23 cellular contexts compared by ENCODE assay signal in the genomic region with DNA sequence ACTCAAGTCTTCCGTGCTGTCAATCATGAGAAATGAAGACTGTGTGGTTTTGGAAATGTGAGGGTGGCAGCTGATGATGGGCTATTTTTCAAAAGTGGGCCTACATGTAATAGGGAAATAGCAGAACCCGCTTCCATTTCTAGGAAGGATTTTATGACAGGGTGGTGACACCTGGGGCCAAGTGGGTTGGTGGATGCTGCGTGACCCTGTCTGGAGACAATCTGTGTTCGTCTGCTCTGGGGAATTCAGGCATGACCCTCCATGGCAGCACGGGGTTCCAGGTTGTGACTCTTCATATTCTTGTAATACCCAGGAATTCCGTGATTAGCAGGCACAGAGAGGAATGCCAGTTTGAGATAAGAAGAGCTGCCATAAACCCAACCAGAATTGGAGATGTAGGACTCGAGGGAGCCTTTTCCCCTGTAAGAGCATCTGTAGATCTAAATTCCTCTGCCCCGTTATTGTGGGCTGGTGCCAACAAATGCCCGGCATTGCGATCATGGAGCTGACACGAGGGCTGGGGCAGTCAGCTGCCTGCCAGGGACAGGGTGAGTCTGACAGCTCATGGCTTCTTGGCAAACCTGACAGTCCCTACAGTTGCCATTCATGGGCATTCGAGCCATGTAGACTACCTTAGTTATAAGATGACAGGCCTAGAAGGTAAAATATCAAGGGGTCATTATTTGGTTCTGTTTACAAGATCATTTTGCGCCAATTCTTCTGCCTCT.
DNase-seq lines count a peak whose midpoint lies in the region; ATAC-seq, FAIRE-seq and TF ChIP-seq lines count a peak whose summit lies in the region.
"Had no signal": no experiment of that assay in that cellular context is flagged by ENCODE, and none has a peak within 500 bp of the region (broad histone marks: within the 10 kb centered on the region; RNA-seq: fewer than 3 reads in every experiment).

No MANE protein-coding gene starts in this region.

- peaks cover 3% of the 10 kb centered on the region; the same call in 1 of the 2 replicates for H3K79me1 ChIP-seq in H1 (ENCODE audit: low read depth, low read length)

- POLR2A ChIA-PET in H1 (lab: Charles Lee; ENCODE audit: partially characterized antibody) = interaction anchor here (0.9 to 1.2 kb wide), 2 partner anchors 8 to 282 kb away, joined by 3 to 4 read pairs; no protein-coding TSS in a partner anchor

- H3K14ac ChIP-seq in H1 (ENCODE audit: insufficient read length) = no peak overlapping the region

- TF ChIP-seq POLR2A in H1 (IDR thresholded peaks at IDR 0.05; ENCODE audit: control extremely low read depth in 1 of 2, low read depth in 2 of 2, low read length in 2 of 2) = no peak
- no peak for TF ChIP-seq POLR2A in stomach (IDR thresholded peaks at IDR 0.05)

- H3K79me2 ChIP-seq in H1 (ENCODE audit: control insufficient read depth in 1 of 2, insufficient read depth in 2 of 2, low read length in 2 of 2) = no peaks in the 10 kb centered on the region
- H3K79me2 ChIP-seq: parathyroid adenoma had no signal

- H4K8ac ChIP-seq in H1 (ENCODE audit: extremely low read depth, insufficient read depth, low read length) = peak overlapping the region; percentile 60; the same call in 1 of the 2 replicates

- H3K4ac ChIP-seq in H1 (replicated peaks; ENCODE audit: insufficient read length, low read depth, low read length) = no peak overlapping the region

- FAIRE-seq in H1 (lab: Jason Lieb, UNC) = no peak
- FAIRE-seq: endometrium had no signal

- peaks cover 0 to 21% of the 10 kb centered on the region in 2 experiments for H4K20me1 ChIP-seq in H1 (replicated peaks in 1 of 2; ENCODE audit: control insufficient read depth in 1 of 2, insufficient read depth in 2 of 2, low read length in 2 of 2)

- no peak for TF ChIP-seq EP300 in H1 (IDR thresholded peaks at IDR 0.05; ENCODE audit: borderline replicate concordance in 1 of 2, low read depth in 2 of 2, low read length in 2 of 2)
- TF ChIP-seq EP300 in stomach (IDR thresholded peaks at IDR 0.05) = no peak

- H3K9me3 ChIP-seq in H1 (ENCODE audit: insufficient read depth in 2 of 2, low read depth in 1 of 2, low read length in 1 of 2) = no peaks in the 10 kb centered on the region
- no peaks in the 10 kb centered on the region for H3K9me3 ChIP-seq in stomach

- H3K27me3 ChIP-seq in H1 (replicated peaks in 1 of 4; ENCODE audit: control insufficient read depth in 3 of 4, extremely low read depth in 1 of 4, insufficient read depth in 3 of 4, low read length in 3 of 4) = no peaks in the 10 kb centered on the region
- no peaks in the 10 kb centered on the region for H3K27me3 ChIP-seq in stomach

- no peak overlapping the region for H3K18ac ChIP-seq in H1 (ENCODE audit: extremely low read depth, low read length)

- H3K4me1 ChIP-seq in H1 (replicated peaks in 1 of 4; ENCODE audit: control insufficient read depth in 3 of 4, insufficient read depth in 4 of 4, low read length in 3 of 4) (peaks cover 0 to 3% (median 0%) of the 10 kb centered on the region in 4 experiments; a peak in 1 of 7 replicates), stomach (peaks cover 0 to 18% (median 4%) of the 10 kb centered on the region in 4 donors)
- H3K4me1 ChIP-seq: parathyroid adenoma had no signal

- no peak overlapping the region for H3K4me2 ChIP-seq in H1 (ENCODE audit: insufficient read depth in 1 of 2, low read depth in 2 of 2, low read length in 2 of 2)
- H3K4me2 ChIP-seq: KMS-11 had no signal

- H3K23ac ChIP-seq in H1 (ENCODE audit: insufficient read length) = no peak overlapping the region

- TF ChIP-seq RAD21 in H1 (IDR thresholded peaks at IDR 0.05 in 1 of 2, conservative IDR thresholded peaks at IDR 0.05 in 1 of 2; ENCODE audit: low read depth in 2 of 2, low read length in 2 of 2) = no peak

- H2BK5ac ChIP-seq in H1 (ENCODE audit: low read depth, low read length) = no peak overlapping the region

- no peaks in the 10 kb centered on the region for H3K4me1 Mint-ChIP-seq in T-helper 2 cell treated with Interferon-gamma antibody and Interleukin-4, amounts not matched to agents 5 μg/mL and 100 μg/mL, for 36 hours (ENCODE audit: low read depth)
- H3K4me1 Mint-ChIP-seq: activated B cell treated with CpG ODN at 0.5 μM for 24 hours; activated naive CD4-positive, alpha-beta T cell treated with anti-CD3 and anti-CD28 coated beads, Interleukin-2, amount 10 ng/mL, durations not matched to agents 7 days and 5 days; CD4-positive, CD25-positive, alpha-beta regulatory T cell; nephron progenitor cell had no signal

- CTCF ChIA-PET in H1 (lab: Charles Lee; ENCODE audit: partially characterized antibody) = interaction anchor here (0.9 to 1.6 kb wide), 3 partner anchors 17 to 262 kb away, joined by 3 read pairs; no protein-coding TSS in a partner anchor

- H4K91ac ChIP-seq in H1 (replicated peaks; ENCODE audit: insufficient read length, low read length) = no peak overlapping the region

- H3K9ac ChIP-seq in H1 (replicated peaks in 1 of 4; ENCODE audit: extremely low read depth in 1 of 4, low read depth in 3 of 4, low read length in 3 of 4) = no peak overlapping the region
- H3K9ac ChIP-seq: KMS-11, parathyroid adenoma had no signal

- H3K36me3 ChIP-seq in H1 (ENCODE audit: control insufficient read depth in 2 of 4, insufficient read depth in 4 of 4, low read length in 3 of 4) = no peaks in the 10 kb centered on the region; a peak in 1 of 8 replicates
- no peaks in the 10 kb centered on the region for H3K36me3 ChIP-seq in stomach

- no peak overlapping the region for H2BK20ac ChIP-seq in H1 (ENCODE audit: low read length)

- no peak overlapping the region for H3K56ac ChIP-seq in H1 (replicated peaks; ENCODE audit: insufficient read length, low read depth, low read length)

- peaks cover 4% of the 10 kb centered on the region for H3K27me3 Mint-ChIP-seq in T-helper 2 cell treated with Interferon-gamma antibody and Interleukin-4, amounts not matched to agents 5 μg/mL and 100 μg/mL, for 36 hours (ENCODE audit: low read depth)
- H3K27me3 Mint-ChIP-seq: activated B cell treated with CpG ODN at 0.5 μM for 24 hours; CD4-positive, CD25-positive, alpha-beta regulatory T cell had no signal

- 92% methylated on average over 13 of the region's 13 CpGs; no CpG with 5 or more reads in 1 of the 2 experiments for WGBS in H1 (ENCODE audit: extremely low coverage in 1 of 2, insufficient coverage in 1 of 2, insufficient read length in 1 of 2, insufficient replicate concordance in 2 of 2, low coverage in 1 of 2, low lambda C conversion rate in 2 of 2, missing lambda C conversion rate in 1 of 2), 2 experiments
- WGBS in stomach, 5 donors = 85 to 93% (median 91%) methylated on average over 13 of the region's 13 CpGs

- DNase-seq in H1 (ENCODE audit: low read depth in 1 of 2, low spot score in 2 of 2) = peak in 1 of 2 experiments; percentile 29
- DNase-seq in cardiac septum (ENCODE audit: low spot score) = peak; percentile 78
- peak; percentile 78 for DNase-seq in mesenteric fat pad (ENCODE audit: low spot score)
- peak; percentile 13 for DNase-seq in stomach
- no peak for DNase-seq in D341Med (ENCODE audit: low spot score)
- no peak for DNase-seq in left colon
- DNase-seq in T-helper 2 cell treated with Interferon-gamma antibody and Interleukin-4, amounts not matched to agents 5 μg/mL and 100 μg/mL, for 36 hours (ENCODE audit: low spot score) = no peak
- DNase-seq: activated B cell treated with CpG ODN at 0.5 μM for 24 hours; activated naive CD4-positive, alpha-beta T cell treated with anti-CD3 and anti-CD28 coated beads, Interleukin-2, amount 10 ng/mL, durations not matched to agents 7 days and 5 days; activated T-cell treated with anti-CD3 and anti-CD28 coated beads, Interleukin-2, amount 50 U/mL, for 72 hours; CD4-positive, CD25-positive, alpha-beta regulatory T cell; NCI-H1436 treated with DMSO at 0.1 percent for 48 hours; NCI-H2107; nephron progenitor cell; OCI-M1; SHP77; stimulated activated CD4-positive, alpha-beta T cell treated with anti-CD3 and anti-CD28 coated beads, Interleukin-1b, Interleukin-23, amount 100 ng/mL, for 48 hours; substantia nigra had no signal

- H3K27ac Mint-ChIP-seq in T-helper 2 cell treated with Interferon-gamma antibody and Interleukin-4, amounts not matched to agents 5 μg/mL and 100 μg/mL, for 36 hours = no peak overlapping the region
- H3K27ac Mint-ChIP-seq: activated B cell treated with CpG ODN at 0.5 μM for 24 hours; activated naive CD4-positive, alpha-beta T cell treated with anti-CD3 and anti-CD28 coated beads, Interleukin-2, amount 10 ng/mL, durations not matched to agents 7 days and 5 days; activated T-cell treated with anti-CD3 and anti-CD28 coated beads, Interleukin-2, amount 50 U/mL, for 72 hours; CD4-positive, CD25-positive, alpha-beta regulatory T cell; H9; mesothelial cell of epicardium; nephron progenitor cell had no signal

- H3K27ac ChIP-seq in H1 (ENCODE audit: low read depth, low read length) (no peak overlapping the region), stomach (no peak overlapping the region)
- H3K27ac ChIP-seq: KMS-11, parathyroid adenoma had no signal

- peaks cover 21% of the 10 kb centered on the region; the same call in 1 of the 2 replicates for H3K23me2 ChIP-seq in H1 (ENCODE audit: low read depth, low read length)

- H3K4me3 Mint-ChIP-seq in T-helper 2 cell treated with Interferon-gamma antibody and Interleukin-4, amounts not matched to agents 5 μg/mL and 100 μg/mL, for 36 hours = no peak overlapping the region
- H3K4me3 Mint-ChIP-seq: activated B cell treated with CpG ODN at 0.5 μM for 24 hours; activated naive CD4-positive, alpha-beta T cell treated with anti-CD3 and anti-CD28 coated beads, Interleukin-2, amount 10 ng/mL, durations not matched to agents 7 days and 5 days; activated T-cell treated with anti-CD3 and anti-CD28 coated beads, Interleukin-2, amount 50 U/mL, for 72 hours; CD4-positive, CD25-positive, alpha-beta regulatory T cell; H9; mesothelial cell of epicardium; nephron progenitor cell had no signal

- H2BK120ac ChIP-seq in H1 (replicated peaks; ENCODE audit: low read depth, low read length) = no peak overlapping the region

- intact Hi-C loops in cardiac septum (cut with DNase I) = no loop called here
- intact Hi-C loops in stomach (cut with DNase I; ENCODE audit: low total_unique reads) = no loop called here
- intact Hi-C loops in left colon (cut with DNase I, micrococcal nuclease) = no loop called here

- no peaks in the 10 kb centered on the region for H3K36me3 Mint-ChIP-seq in T-helper 2 cell treated with Interferon-gamma antibody and Interleukin-4, amounts not matched to agents 5 μg/mL and 100 μg/mL, for 36 hours (ENCODE audit: low read depth)
- H3K36me3 Mint-ChIP-seq: activated naive CD4-positive, alpha-beta T cell treated with anti-CD3 and anti-CD28 coated beads, Interleukin-2, amount 10 ng/mL, durations not matched to agents 7 days and 5 days; CD4-positive, CD25-positive, alpha-beta regulatory T cell; mesothelial cell of epicardium had no signal

- no peak overlapping the region for H2BK15ac ChIP-seq in H1 (ENCODE audit: low read length)

- H4K5ac ChIP-seq in H1 (ENCODE audit: insufficient read length, low read depth, low read length) = no peak overlapping the region

- H3K9me3 Mint-ChIP-seq in T-helper 2 cell treated with Interferon-gamma antibody and Interleukin-4, amounts not matched to agents 5 μg/mL and 100 μg/mL, for 36 hours = no peaks in the 10 kb centered on the region
- H3K9me3 Mint-ChIP-seq: activated B cell treated with CpG ODN at 0.5 μM for 24 hours; activated naive CD4-positive, alpha-beta T cell treated with anti-CD3 and anti-CD28 coated beads, Interleukin-2, amount 10 ng/mL, durations not matched to agents 7 days and 5 days; activated T-cell treated with anti-CD3 and anti-CD28 coated beads, Interleukin-2, amount 50 U/mL, for 72 hours; CD4-positive, CD25-positive, alpha-beta regulatory T cell; mesothelial cell of epicardium; nephron progenitor cell had no signal

- H2AK5ac ChIP-seq in H1 (ENCODE audit: low read depth, low read length) = no peak overlapping the region

- H2AFZ ChIP-seq in H1 (ENCODE audit: low read length) = no peak overlapping the region
- H2AFZ ChIP-seq: parathyroid adenoma had no signal

- no peak for ATAC-seq in left colon
- ATAC-seq: activated T-cell treated with anti-CD3 and anti-CD28 coated beads, Interleukin-2, amount 50 U/mL, for 72 hours had no signal

- TF ChIP-seq CTCF in H1 (IDR thresholded peaks at IDR 0.05; ENCODE audit: control extremely low read depth in 1 of 3, insufficient read depth in 1 of 3, low read depth in 1 of 3, low read length in 3 of 3) (no peak), stomach (IDR thresholded peaks at IDR 0.05) (no peak)

- H3K4me3 ChIP-seq in H1 (ENCODE audit: extremely low read depth in 1 of 4, insufficient read depth in 2 of 4, low read depth in 3 of 4, low read length in 4 of 4) (no peak overlapping the region), stomach (no peak overlapping the region)

- H2BK12ac ChIP-seq in H1 (ENCODE audit: low read depth, low read length) = 0 out of 2 replicates have a peak overlapping the region, but pooled peaks have one; percentile 17

Comparison
In these comparisons a context has a peak if more than half of its experiments do, and no peak if none do; other contexts are left out.
1. DNase-seq: peak in cardiac septum (single experiment), mesenteric fat pad (single experiment) and stomach (single experiment); none in D341Med (single experiment), left colon (0 of 2) and T-helper 2 cell treated with Interferon-gamma antibody and Interleukin-4, amounts not matched to agents 5 μg/mL and 100 μg/mL, for 36 hours (single experiment).